In genomic region chr5:80955082-80955481, GRCh38 we compare ENCODE assay signal across 24 cellular contexts.
"Had no signal": no experiment of that assay in that cellular context is flagged by ENCODE, and none has a peak within 500 bp of the region (broad histone marks: within the 10 kb centered on the region; RNA-seq: fewer than 3 reads in every experiment).

No MANE protein-coding gene starts in this region.

- H3K9ac ChIP-seq: neural progenitor cell, parathyroid adenoma had no signal

- H3K27ac ChIP-seq: epithelial cell of prostate, gastrocnemius medialis, left lung, neural progenitor cell, parathyroid adenoma, right lobe of liver, thoracic aorta, tibial nerve, upper lobe of right lung, uterus had no signal

- H3K4me2 ChIP-seq: neural progenitor cell had no signal

- H3K79me2 ChIP-seq: parathyroid adenoma had no signal

- DNase-seq: effector CD8-positive, alpha-beta T cell; endodermal cell; foreskin fibroblast; gastrocnemius medialis; head of caudate nucleus; kidney; left cardiac atrium; left lung; mesenchymal stem cell; mucosa of descending colon; naive thymus-derived CD4-positive, alpha-beta T cell; right lobe of liver; small intestine; stimulated activated CD4-positive, alpha-beta T cell treated with anti-CD3 and anti-CD28 coated beads, Interleukin-15, amount 100 ng/mL, for 24 hours; stimulated activated CD4-positive, alpha-beta T cell treated with anti-CD3 and anti-CD28 coated beads, Interleukin-2, amount 100 ng/mL, for 48 hours; stimulated activated naive B cell treated with anti-CD40 and anti-IgM and Interleukin-4, amounts not matched to agents 10 μg/mL and 1 μg/mL and 100 μg/mL, for 72 hours; upper lobe of right lung; uterus had no signal

- H3K9me3 ChIP-seq: gastrocnemius medialis, left lung, mucosa of descending colon, right lobe of liver, thoracic aorta, tibial nerve, upper lobe of right lung, uterus had no signal

- H3K4me3 ChIP-seq: gastrocnemius medialis, left lung, mucosa of descending colon, neural progenitor cell, right lobe of liver, upper lobe of right lung, uterus had no signal

- H3K4me1 ChIP-seq: gastrocnemius medialis, left lung, parathyroid adenoma, right lobe of liver, upper lobe of right lung, uterus had no signal

- H2AFZ ChIP-seq: neural progenitor cell, parathyroid adenoma had no signal

- H3K27me3 ChIP-seq: right lobe of liver, uterus had no signal

- ATAC-seq: esophagus mucosa; gastrocnemius medialis; left cardiac atrium; left lung; mucosa of descending colon; naive thymus-derived CD4-positive, alpha-beta T cell; right lobe of liver; stimulated activated naive B cell treated with anti-CD40 and anti-IgM and Interleukin-4, amounts not matched to agents 10 μg/mL and 1 μg/mL and 100 μg/mL, for 72 hours; upper lobe of right lung had no signal

- H3K36me3 ChIP-seq: gastrocnemius medialis, left lung, neural progenitor cell, right lobe of liver, thoracic aorta, tibial nerve, upper lobe of right lung, uterus had no signal
